18 cellular contexts compared by ENCODE assay signal in the genomic region with DNA sequence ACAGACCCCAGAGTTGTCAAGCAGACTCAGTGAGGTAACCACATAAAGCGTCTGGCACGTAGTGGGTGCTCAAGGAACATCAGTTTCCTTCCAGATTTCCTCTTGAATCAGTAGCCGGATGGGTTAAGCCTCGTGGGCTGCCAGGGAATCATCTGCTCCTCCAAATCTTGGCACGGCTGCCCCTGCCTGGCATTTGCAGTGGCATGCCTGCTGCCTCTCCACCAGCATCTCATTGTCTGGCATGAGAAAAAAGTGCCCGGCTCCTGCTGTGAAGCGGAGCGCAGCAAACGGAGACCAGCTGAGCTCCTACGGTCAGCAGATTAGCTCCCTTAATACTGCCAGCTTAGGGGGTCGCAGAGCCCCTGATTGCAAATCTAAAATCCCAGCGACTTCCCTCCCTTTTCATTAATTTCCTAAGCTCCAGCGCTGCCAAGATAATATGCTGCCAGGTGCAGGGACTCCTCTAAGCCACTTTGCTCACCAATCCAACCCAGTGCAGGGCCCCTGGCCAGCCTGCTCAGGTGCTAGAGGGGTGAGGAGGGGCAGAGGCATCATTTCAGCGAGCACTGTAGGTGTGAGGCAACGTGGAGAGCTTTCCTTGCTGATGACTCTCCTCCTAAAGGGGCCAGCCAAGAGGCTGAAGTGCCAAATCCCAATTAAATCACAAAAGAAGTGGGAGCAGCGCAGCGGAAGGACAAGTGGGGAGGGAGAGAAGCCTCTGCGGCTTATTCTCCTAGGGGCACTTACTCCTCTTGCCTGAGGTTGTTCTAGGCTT. TPM values are rescaled to one million over a fixed set of nuclear protein-coding genes. Genes with fewer than 3 reads are reported as not detected.
DNase-seq lines count a peak whose midpoint lies in the region; ATAC-seq, FAIRE-seq and TF ChIP-seq lines count a peak whose summit lies in the region.
"Had no signal": no experiment of that assay in that cellular context is flagged by ENCODE, and none has a peak within 500 bp of the region (broad histone marks: within the 10 kb centered on the region; RNA-seq: fewer than 3 reads in every experiment).

No MANE protein-coding gene starts in this region.

- H3K79me1 ChIP-seq in H1 (ENCODE audit: low read depth, low read length), result no peaks in the 10 kb centered on the region

- CTCF ChIA-PET in H1 (lab: Charles Lee; ENCODE audit: partially characterized antibody), result interaction anchor here (0.5 to 1.8 kb wide), 2 partner anchors 16 to 1933 kb away, joined by 3 to 6 read pairs; no protein-coding TSS in a partner anchor

- DNase-seq in MG63, result peak; percentile 82
- peak; percentile 28 for DNase-seq in NCI-H2227 treated with DMSO at 0.1 percent for 48 hours (lab: John Stamatoyannopoulos, UW)
- peak; percentile 23 to 49 for DNase-seq in H1 (ENCODE audit: low read depth in 1 of 2, low spot score in 2 of 2)
- DNase-seq in nucleus accumbens (lab: John Stamatoyannopoulos, UW), result peak in 38 of 56 donors; percentile 2 to 68 (median 26)
- DNase-seq in chondrocyte (ENCODE audit: low spot score), result no peak
- no peak for DNase-seq in amniotic stem cell (lab: John Stamatoyannopoulos, UW)
- no peak for DNase-seq in activated CD4-positive, alpha-beta T cell treated with anti-CD3 and anti-CD28 coated beads for 48 hours
- DNase-seq: activated CD4-positive, alpha-beta T cell treated with anti-CD3 and anti-CD28 coated beads, Interleukin-2, amount 50 U/mL, for 1 hour; activated naive CD4-positive, alpha-beta T cell; GF-D8; Kasumi-1; stimulated activated naive B cell treated with anti-CD40 and anti-IgM and Interleukin-4, amounts not matched to agents 10 μg/mL and 1 μg/mL and 100 μg/mL, for 72 hours; T-cell had no signal

- H3K27ac ChIP-seq in H1 (ENCODE audit: low read depth, low read length), result no peak overlapping the region
- H3K27ac ChIP-seq: BLaER1 treated with 17β-estradiol and CSF1 and Interleukin-3, amounts not matched to agents 10 nM and 100 nM had no signal

- peak overlapping the region; percentile 47 to 67 for H3K4me2 ChIP-seq in H1 (ENCODE audit: insufficient read depth in 1 of 2, low read depth in 2 of 2, low read length in 2 of 2)
- H3K4me2 ChIP-seq: BLaER1 treated with 17β-estradiol and CSF1 and Interleukin-3, amounts not matched to agents 10 nM and 100 nM had no signal

- no peaks in the 10 kb centered on the region for H3K79me2 ChIP-seq in H1 (ENCODE audit: control insufficient read depth in 1 of 2, insufficient read depth in 2 of 2, low read length in 2 of 2)

- no peak for TF ChIP-seq POLR2A in H1 (IDR thresholded peaks at IDR 0.05; ENCODE audit: control extremely low read depth in 1 of 2, low read depth in 2 of 2, low read length in 2 of 2)

- H3K27ac Mint-ChIP-seq in chondrocyte (ENCODE audit: unreplicated experiment), result no peak overlapping the region
- H3K27ac Mint-ChIP-seq: stimulated activated naive B cell treated with anti-CD40 and anti-IgM and Interleukin-4, amounts not matched to agents 10 μg/mL and 1 μg/mL and 100 μg/mL, for 72 hours; T-cell had no signal

- WGBS in H1 (ENCODE audit: extremely low coverage in 1 of 2, insufficient coverage in 1 of 2, insufficient read length in 1 of 2, insufficient replicate concordance in 2 of 2, low coverage in 1 of 2, low lambda C conversion rate in 2 of 2, missing lambda C conversion rate in 1 of 2), 2 experiments, result 42% methylated on average over 18 of the region's 18 CpGs; no CpG with 5 or more reads in 1 of the 2 experiments

- H3K14ac ChIP-seq in H1 (ENCODE audit: insufficient read length), result no peak overlapping the region

- H3K4me3 ChIP-seq in MG63 (no peak overlapping the region), H1 (ENCODE audit: extremely low read depth in 1 of 4, insufficient read depth in 2 of 4, low read depth in 3 of 4, low read length in 4 of 4) (peak overlapping the region in 1 of 4 experiments; percentile 33; a peak in 1 of 8 replicates)
- H3K4me3 ChIP-seq: BLaER1 treated with 17β-estradiol and CSF1 and Interleukin-3, amounts not matched to agents 10 nM and 100 nM had no signal

- no peak overlapping the region; the same call in 1 of the 2 replicates for H2BK5ac ChIP-seq in H1 (ENCODE audit: low read depth, low read length)

- FAIRE-seq in H1 (lab: Jason Lieb, UNC), result peak; percentile 24

- no peak overlapping the region for H2AFZ ChIP-seq in H1 (ENCODE audit: low read length)

- peaks cover 49% of the 10 kb centered on the region for H3K27me3 Mint-ChIP-seq in chondrocyte (ENCODE audit: low read depth)
- H3K27me3 Mint-ChIP-seq: stimulated activated naive B cell treated with anti-CD40 and anti-IgM and Interleukin-4, amounts not matched to agents 10 μg/mL and 1 μg/mL and 100 μg/mL, for 72 hours had no signal

- POLR2A ChIA-PET in H1 (lab: Charles Lee; ENCODE audit: partially characterized antibody), result no interaction called here

- H2AK5ac ChIP-seq in H1 (ENCODE audit: low read depth, low read length), result no peak overlapping the region; the same call in 1 of the 2 replicates

- H3K36me3 Mint-ChIP-seq in chondrocyte (ENCODE audit: low read depth), result no peaks in the 10 kb centered on the region
- H3K36me3 Mint-ChIP-seq: stimulated activated naive B cell treated with anti-CD40 and anti-IgM and Interleukin-4, amounts not matched to agents 10 μg/mL and 1 μg/mL and 100 μg/mL, for 72 hours; T-cell had no signal

- H3K4me1 Mint-ChIP-seq in chondrocyte (ENCODE audit: low read depth), result no peaks in the 10 kb centered on the region
- H3K4me1 Mint-ChIP-seq: central memory CD8-positive, alpha-beta T cell; stimulated activated naive B cell treated with anti-CD40 and anti-IgM and Interleukin-4, amounts not matched to agents 10 μg/mL and 1 μg/mL and 100 μg/mL, for 72 hours; T-cell had no signal

- TF ChIP-seq RAD21 in H1 (IDR thresholded peaks at IDR 0.05 in 1 of 2, conservative IDR thresholded peaks at IDR 0.05 in 1 of 2; ENCODE audit: low read depth in 2 of 2, low read length in 2 of 2), result no peak

- peak overlapping the region; percentile 29 for H4K91ac ChIP-seq in H1 (replicated peaks; ENCODE audit: insufficient read length, low read length)

- TF ChIP-seq CTCF in H1 (IDR thresholded peaks at IDR 0.05; ENCODE audit: control extremely low read depth in 1 of 3, insufficient read depth in 1 of 3, low read depth in 1 of 3, low read length in 3 of 3), result no peak
- no peak for TF ChIP-seq CTCF in chondrocyte (IDR thresholded peaks at IDR 0.05)

- no peak overlapping the region for H3K4ac ChIP-seq in H1 (replicated peaks; ENCODE audit: insufficient read length, low read depth, low read length)

- H4K8ac ChIP-seq in H1 (ENCODE audit: extremely low read depth, insufficient read depth, low read length), result no peak overlapping the region

- no peak overlapping the region for H2BK12ac ChIP-seq in H1 (ENCODE audit: low read depth, low read length)

- no peak overlapping the region; the same call in 1 of the 2 replicates for H2BK15ac ChIP-seq in H1 (ENCODE audit: low read length)

- H3K9me3 ChIP-seq in MG63 (no peaks in the 10 kb centered on the region), H1 (ENCODE audit: insufficient read depth in 2 of 2, low read depth in 1 of 2, low read length in 1 of 2) (no peaks in the 10 kb centered on the region)

- H3K23ac ChIP-seq in H1 (ENCODE audit: insufficient read length), result no peak overlapping the region

- H4K20me1 ChIP-seq in H1 (replicated peaks in 1 of 2; ENCODE audit: control insufficient read depth in 1 of 2, insufficient read depth in 2 of 2, low read length in 2 of 2), result no peaks in the 10 kb centered on the region
- H4K20me1 ChIP-seq: BLaER1 treated with 17β-estradiol and CSF1 and Interleukin-3, amounts not matched to agents 10 nM and 100 nM had no signal

- H3K56ac ChIP-seq in H1 (replicated peaks; ENCODE audit: insufficient read length, low read depth, low read length), result no peak overlapping the region

- H3K4me3 Mint-ChIP-seq in chondrocyte (ENCODE audit: unreplicated experiment), result no peak overlapping the region
- H3K4me3 Mint-ChIP-seq: central memory CD8-positive, alpha-beta T cell; neural crest cell; stimulated activated naive B cell treated with anti-CD40 and anti-IgM and Interleukin-4, amounts not matched to agents 10 μg/mL and 1 μg/mL and 100 μg/mL, for 72 hours; T-cell had no signal

- no peak overlapping the region for H4K5ac ChIP-seq in H1 (ENCODE audit: insufficient read length, low read depth, low read length)

- H3K18ac ChIP-seq in H1 (ENCODE audit: extremely low read depth, low read length), result peak overlapping the region; percentile 55; the same call in 1 of the 2 replicates

- H3K4me1 ChIP-seq in H1 (replicated peaks in 1 of 4; ENCODE audit: control insufficient read depth in 3 of 4, insufficient read depth in 4 of 4, low read length in 3 of 4), result peaks cover 11 to 25% (median 16%) of the 10 kb centered on the region in 4 experiments

- no peak overlapping the region for H2BK120ac ChIP-seq in H1 (replicated peaks; ENCODE audit: low read depth, low read length)

- H2BK20ac ChIP-seq in H1 (ENCODE audit: low read length), result peak overlapping the region; percentile 62; the same call in 1 of the 2 replicates

- H3K9ac ChIP-seq in H1 (replicated peaks in 1 of 4; ENCODE audit: extremely low read depth in 1 of 4, low read depth in 3 of 4, low read length in 3 of 4), result no peak overlapping the region; a peak in 1 of 7 replicates
- H3K9ac ChIP-seq: BLaER1 treated with 17β-estradiol and CSF1 and Interleukin-3, amounts not matched to agents 10 nM and 100 nM had no signal

- ATAC-seq in GM21423 (IDR thresholded peaks at IDR 0.05; ENCODE audit: unreplicated experiment), result no peak
- ATAC-seq: stimulated activated naive B cell treated with anti-CD40 and anti-IgM and Interleukin-4, amounts not matched to agents 10 μg/mL and 1 μg/mL and 100 μg/mL, for 72 hours; T-cell had no signal

- no peaks in the 10 kb centered on the region; the same call in 1 of the 2 replicates for H3K23me2 ChIP-seq in H1 (ENCODE audit: low read depth, low read length)

- H3K27me3 ChIP-seq in MG63, result peaks cover 12% of the 10 kb centered on the region; the same call in 1 of the 2 replicates
- H3K27me3 ChIP-seq in H1 (replicated peaks in 1 of 4; ENCODE audit: control insufficient read depth in 3 of 4, extremely low read depth in 1 of 4, insufficient read depth in 3 of 4, low read length in 3 of 4), result peaks cover 0 to 9% (median 3%) of the 10 kb centered on the region in 4 experiments; a peak in 4 of 7 replicates
- H3K27me3 ChIP-seq: BLaER1 treated with 17β-estradiol and CSF1 and Interleukin-3, amounts not matched to agents 10 nM and 100 nM had no signal

- peaks cover 1% of the 10 kb centered on the region for H3K9me3 Mint-ChIP-seq in chondrocyte (ENCODE audit: low read depth)
- H3K9me3 Mint-ChIP-seq: central memory CD8-positive, alpha-beta T cell; neural crest cell had no signal

- TF ChIP-seq EP300 in H1 (IDR thresholded peaks at IDR 0.05; ENCODE audit: borderline replicate concordance in 1 of 2, low read depth in 2 of 2, low read length in 2 of 2), result no peak

- no peaks in the 10 kb centered on the region for H3K36me3 ChIP-seq in MG63
- no peaks in the 10 kb centered on the region for H3K36me3 ChIP-seq in H1 (ENCODE audit: control insufficient read depth in 2 of 4, insufficient read depth in 4 of 4, low read length in 3 of 4)
- H3K36me3 ChIP-seq: BLaER1 treated with 17β-estradiol and CSF1 and Interleukin-3, amounts not matched to agents 10 nM and 100 nM had no signal

RNA-seq across cellular contexts. Expression of a gene that starts 49.6 kb away (rescaled TPM):
- not detected in 2 replicates for total RNA-seq in MG63 (2014; rRNA removed; shearing (Covaris generic); ENCODE audit: low replicate concordance)
- total RNA-seq in H1 (2021; fragmentation: NEBNext Ultra II Directional; extraction: Animal tissue kit (Norgen Biotek cat#: 25700)), result 3.2 and 4.5 TPM in 2 replicates
- polyA plus RNA-seq in H1 (2011; rRNA removed), result 3.0 and 4.4 TPM in 2 replicates
- polyA plus RNA-seq in H1 (2011; cell fraction: cytosol; rRNA removed), result 2.0 TPM
- 5.9 TPM for polyA plus RNA-seq in H1 (2011; cell fraction: nucleus; rRNA removed)
- polyA plus RNA-seq in H1 (2012, experiment 1 of 2), result 2.6 to 4.5 TPM (median 3.3 TPM) in 4 replicates
- polyA plus RNA-seq in H1 (2012, experiment 2 of 2), result 2.2 TPM
- 2.8 TPM for polyA plus RNA-seq in H1 (2013, experiment 1 of 2)
- 3.5 TPM for polyA plus RNA-seq in H1 (2013, experiment 2 of 2)
- polyA minus RNA-seq in H1 (2011; rRNA and poly(A)+ RNA removed), result 2.2 and 3.7 TPM in 2 replicates
- polyA minus RNA-seq in H1 (2011; cell fraction: cytosol; rRNA and poly(A)+ RNA removed), result 1.5 TPM
- polyA minus RNA-seq in H1 (2011; cell fraction: nucleus; rRNA and poly(A)+ RNA removed), result 4.5 TPM
- 2.4 to 6.2 TPM (median 4.5 TPM) in 3 replicates for total RNA-seq in chondrocyte
- total RNA-seq: OCI-LY7, T-cell had no signal

Comparison
In these comparisons a context has a peak if more than half of its experiments do, and no peak if none do; other contexts are left out.
1. DNase-seq: peak in MG63 (single experiment), NCI-H2227 treated with DMSO at 0.1 percent for 48 hours (single experiment), H1 (2 of 2) and nucleus accumbens (38 of 56); none in chondrocyte (single experiment), amniotic stem cell (single experiment) and activated CD4-positive, alpha-beta T cell treated with anti-CD3 and anti-CD28 coated beads for 48 hours (single experiment).